Comparison of ENCODE assay signal across 23 cellular contexts in genomic region chr11:65214212-65214845, GRCh38. TPM values are rescaled to one million over a fixed set of nuclear protein-coding genes. Genes with fewer than 3 reads are reported as not detected.
DNase-seq lines count a peak whose midpoint lies in the region; ATAC-seq, FAIRE-seq and TF ChIP-seq lines count a peak whose summit lies in the region.
"Had no signal": no experiment of that assay in that cellular context is flagged by ENCODE, and none has a peak within 500 bp of the region (broad histone marks: within the 10 kb centered on the region; RNA-seq: fewer than 3 reads in every experiment).

No MANE protein-coding gene starts in this region.

- no peaks in the 10 kb centered on the region for H3K27me3 Mint-ChIP-seq in activated naive CD8-positive, alpha-beta T cell treated with anti-CD3 and anti-CD28 coated beads, Interleukin-2, amount 10 ng/mL, durations not matched to agents 7 days and 5 days
- peaks cover 4% of the 10 kb centered on the region for H3K27me3 Mint-ChIP-seq in activated naive CD8-positive, alpha-beta T cell treated with anti-CD3 and anti-CD28 coated beads for 36 hours
- H3K27me3 Mint-ChIP-seq in activated T-helper 17 cell treated with anti-CD3 and anti-CD28 coated beads, Interleukin-2, amount 50 U/mL, for 72 hours: no peaks in the 10 kb centered on the region
- no peaks in the 10 kb centered on the region for H3K27me3 Mint-ChIP-seq in naive B cell
- H3K27me3 Mint-ChIP-seq: IgD-negative memory B cell had no signal

- DNase-seq in activated naive CD8-positive, alpha-beta T cell treated with anti-CD3 and anti-CD28 coated beads, Interleukin-2, amount 10 ng/mL, durations not matched to agents 7 days and 5 days: no peak
- no peak for DNase-seq in activated naive CD8-positive, alpha-beta T cell treated with anti-CD3 and anti-CD28 coated beads for 36 hours
- no peak for DNase-seq in naive B cell
- peak; percentile 1 for DNase-seq in urothelium cell line (ENCODE audit: low spot score)
- DNase-seq: activated effector memory CD4-positive, alpha-beta T cell treated with Interleukin-2 at 50 U/mL for 16 hours; foreskin melanocyte; left ventricle myocardium superior; NCI-H1092; NCI-H69; SK-N-SH; stimulated activated CD4-positive, alpha-beta T cell treated with anti-CD3 and anti-CD28 coated beads, Interleukin-15, amount 100 ng/mL, for 24 hours had no signal

- peaks cover 8% of the 10 kb centered on the region for H3K36me3 Mint-ChIP-seq in activated naive CD8-positive, alpha-beta T cell treated with anti-CD3 and anti-CD28 coated beads, Interleukin-2, amount 10 ng/mL, durations not matched to agents 7 days and 5 days
- peaks cover 2% of the 10 kb centered on the region for H3K36me3 Mint-ChIP-seq in activated naive CD8-positive, alpha-beta T cell treated with anti-CD3 and anti-CD28 coated beads for 36 hours
- peaks cover 37% of the 10 kb centered on the region for H3K36me3 Mint-ChIP-seq in activated T-helper 17 cell treated with anti-CD3 and anti-CD28 coated beads, Interleukin-2, amount 50 U/mL, for 72 hours (ENCODE audit: low read depth)
- H3K36me3 Mint-ChIP-seq in naive B cell: peaks cover 5 to 6% of the 10 kb centered on the region in 2 donors
- H3K36me3 Mint-ChIP-seq: IgD-negative memory B cell had no signal

- POLR2A ChIA-PET in activated naive CD8-positive, alpha-beta T cell treated with anti-CD3 and anti-CD28 coated beads, Interleukin-2, amount 10 ng/mL, durations not matched to agents 7 days and 5 days (lab: Charles Lee): no interaction called here

- no peaks in the 10 kb centered on the region for H3K9me3 Mint-ChIP-seq in activated naive CD8-positive, alpha-beta T cell treated with anti-CD3 and anti-CD28 coated beads, Interleukin-2, amount 10 ng/mL, durations not matched to agents 7 days and 5 days
- H3K9me3 Mint-ChIP-seq in activated naive CD8-positive, alpha-beta T cell treated with anti-CD3 and anti-CD28 coated beads for 36 hours: peaks cover 3% of the 10 kb centered on the region
- peaks cover 5% of the 10 kb centered on the region for H3K9me3 Mint-ChIP-seq in activated T-helper 17 cell treated with anti-CD3 and anti-CD28 coated beads, Interleukin-2, amount 50 U/mL, for 72 hours
- H3K9me3 Mint-ChIP-seq in naive B cell: peaks cover 0 to 5% (median 0%) of the 10 kb centered on the region in 7 donors
- H3K9me3 Mint-ChIP-seq: IgD-negative memory B cell had no signal

- no peak overlapping the region for H3K4me3 Mint-ChIP-seq in activated naive CD8-positive, alpha-beta T cell treated with anti-CD3 and anti-CD28 coated beads, Interleukin-2, amount 10 ng/mL, durations not matched to agents 7 days and 5 days
- H3K4me3 Mint-ChIP-seq in activated naive CD8-positive, alpha-beta T cell treated with anti-CD3 and anti-CD28 coated beads for 36 hours: no peak overlapping the region
- no peak overlapping the region for H3K4me3 Mint-ChIP-seq in activated T-helper 17 cell treated with anti-CD3 and anti-CD28 coated beads, Interleukin-2, amount 50 U/mL, for 72 hours
- H3K4me3 Mint-ChIP-seq in naive B cell: peak overlapping the region in 5 of 8 donors; percentile 3 to 68 (median 41)
- H3K4me3 Mint-ChIP-seq: activated CD4-positive, alpha-beta memory T cell treated with anti-CD3 and anti-CD28 coated beads for 36 hours had no signal

- ATAC-seq in activated naive CD8-positive, alpha-beta T cell treated with anti-CD3 and anti-CD28 coated beads, Interleukin-2, amount 10 ng/mL, durations not matched to agents 7 days and 5 days (ENCODE audit: low read depth): no peak
- ATAC-seq in activated T-helper 17 cell treated with anti-CD3 and anti-CD28 coated beads, Interleukin-2, amount 50 U/mL, for 72 hours (replicated peaks): no peak
- no peak for ATAC-seq in naive B cell (ENCODE audit: low read depth in 2 of 2)
- no peak for ATAC-seq in HG02798 (IDR thresholded peaks at IDR 0.05; ENCODE audit: poor library complexity, unreplicated experiment)
- ATAC-seq in GM21381 (IDR thresholded peaks at IDR 0.05; ENCODE audit: unreplicated experiment): no peak
- no peak; the same call in 2 of the 3 replicates for ATAC-seq in SK-N-SH treated with all-trans-retinoic acid at 6 μM for 48 hours
- ATAC-seq: left ventricle myocardium superior had no signal

- peaks cover 18% of the 10 kb centered on the region for H3K4me1 Mint-ChIP-seq in activated naive CD8-positive, alpha-beta T cell treated with anti-CD3 and anti-CD28 coated beads, Interleukin-2, amount 10 ng/mL, durations not matched to agents 7 days and 5 days
- peaks cover 10% of the 10 kb centered on the region for H3K4me1 Mint-ChIP-seq in activated naive CD8-positive, alpha-beta T cell treated with anti-CD3 and anti-CD28 coated beads for 36 hours
- peaks cover 15% of the 10 kb centered on the region for H3K4me1 Mint-ChIP-seq in activated T-helper 17 cell treated with anti-CD3 and anti-CD28 coated beads, Interleukin-2, amount 50 U/mL, for 72 hours
- peaks cover 19 to 23% (median 22%) of the 10 kb centered on the region in 3 donors for H3K4me1 Mint-ChIP-seq in naive B cell

- peak overlapping the region; percentile 70 for H3K27ac Mint-ChIP-seq in activated naive CD8-positive, alpha-beta T cell treated with anti-CD3 and anti-CD28 coated beads, Interleukin-2, amount 10 ng/mL, durations not matched to agents 7 days and 5 days
- no peak overlapping the region for H3K27ac Mint-ChIP-seq in activated naive CD8-positive, alpha-beta T cell treated with anti-CD3 and anti-CD28 coated beads for 36 hours
- peak overlapping the region; percentile 46 for H3K27ac Mint-ChIP-seq in activated T-helper 17 cell treated with anti-CD3 and anti-CD28 coated beads, Interleukin-2, amount 50 U/mL, for 72 hours
- H3K27ac Mint-ChIP-seq in naive B cell: peak overlapping the region in 4 of 6 donors; percentile 4 to 52 (median 32)
- H3K27ac Mint-ChIP-seq: activated CD4-positive, alpha-beta memory T cell treated with anti-CD3 and anti-CD28 coated beads for 36 hours had no signal

- no peak for FAIRE-seq in urothelium cell line (lab: Jason Lieb, UNC)
- FAIRE-seq: colon, TTC549 had no signal

TF ChIP-seq in SK-N-SH treated with all-trans-retinoic acid at 6 μM for 48 hours, 23 proteins besides CTCF, POLR2A, EP300 and RAD21:
- TF ChIP-seq ZFP3 (CRISPR knock-in tag; IDR thresholded peaks at IDR 0.05) (no peak), CSDC2 (CRISPR knock-in tag; IDR thresholded peaks at IDR 0.05) (no peak), ZNF565 (CRISPR knock-in tag; conservative IDR thresholded peaks at IDR 0.05; ENCODE audit: low read depth) (no peak), ISL1 (CRISPR knock-in tag; IDR thresholded peaks at IDR 0.05) (no peak), PPARA (CRISPR knock-in tag; IDR thresholded peaks at IDR 0.05; ENCODE audit: borderline replicate concordance) (no peak)
- TF ChIP-seq, protein P1, sequence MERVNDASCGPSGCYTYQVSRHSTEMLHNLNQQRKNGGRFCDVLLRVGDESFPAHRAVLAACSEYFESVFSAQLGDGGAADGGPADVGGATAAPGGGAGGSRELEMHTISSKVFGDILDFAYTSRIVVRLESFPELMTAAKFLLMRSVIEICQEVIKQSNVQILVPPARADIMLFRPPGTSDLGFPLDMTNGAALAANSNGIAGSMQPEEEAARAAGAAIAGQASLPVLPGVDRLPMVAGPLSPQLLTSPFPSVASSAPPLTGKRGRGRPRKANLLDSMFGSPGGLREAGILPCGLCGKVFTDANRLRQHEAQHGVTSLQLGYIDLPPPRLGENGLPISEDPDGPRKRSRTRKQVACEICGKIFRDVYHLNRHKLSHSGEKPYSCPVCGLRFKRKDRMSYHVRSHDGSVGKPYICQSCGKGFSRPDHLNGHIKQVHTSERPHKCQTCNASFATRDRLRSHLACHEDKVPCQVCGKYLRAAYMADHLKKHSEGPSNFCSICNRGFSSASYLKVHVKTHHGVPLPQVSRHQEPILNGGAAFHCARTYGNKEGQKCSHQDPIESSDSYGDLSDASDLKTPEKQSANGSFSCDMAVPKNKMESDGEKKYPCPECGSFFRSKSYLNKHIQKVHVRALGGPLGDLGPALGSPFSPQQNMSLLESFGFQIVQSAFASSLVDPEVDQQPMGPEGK (CRISPR knock-in tag; IDR thresholded peaks at IDR 0.05; ENCODE audit: borderline replicate concordance): no peak

RNA-seq across cellular contexts. Expression of gene CAPN1, which starts 32.6 kb away (rescaled TPM):
- 100 to 1,000 TPM; 164 to 174 TPM for total RNA-seq in activated naive CD8-positive, alpha-beta T cell treated with anti-CD3 and anti-CD28 coated beads, Interleukin-2, amount 10 ng/mL, durations not matched to agents 7 days and 5 days
- 10 to 100 TPM; 57.9 to 66.7 TPM for total RNA-seq in activated naive CD8-positive, alpha-beta T cell treated with anti-CD3 and anti-CD28 coated beads for 36 hours
- 100 to 1,000 TPM; 143 to 150 TPM for total RNA-seq in activated T-helper 17 cell treated with anti-CD3 and anti-CD28 coated beads, Interleukin-2, amount 50 U/mL, for 72 hours
- 100 to 1,000 TPM in 5 of 6 donors, 10 to 100 TPM in 1; 93.8 to 132 (median 124) TPM for polyA plus RNA-seq in naive B cell (ENCODE audit: low read depth in 6 of 6)

RNA-seq across cellular contexts. Expression of gene SPDYC, which starts 44.3 kb away (rescaled TPM):
- total RNA-seq in activated naive CD8-positive, alpha-beta T cell treated with anti-CD3 and anti-CD28 coated beads, Interleukin-2, amount 10 ng/mL, durations not matched to agents 7 days and 5 days: not detected
- not detected for total RNA-seq in activated naive CD8-positive, alpha-beta T cell treated with anti-CD3 and anti-CD28 coated beads for 36 hours
- total RNA-seq in activated T-helper 17 cell treated with anti-CD3 and anti-CD28 coated beads, Interleukin-2, amount 50 U/mL, for 72 hours: not detected
- under 1 TPM in 1 of 6 donors, not detected in 5; 0.48 TPM for polyA plus RNA-seq in naive B cell (ENCODE audit: low read depth in 6 of 6)
- total RNA-seq: activated CD4-positive, alpha-beta memory T cell treated with anti-CD3 and anti-CD28 coated beads for 36 hours; ascending aorta; left ventricle myocardium superior; myocyte; renal cortical epithelial cell had no signal
- polyA plus RNA-seq: AG04450, IgD-negative memory B cell, SK-N-SH had no signal

RNA-seq across cellular contexts. Expression of gene POLA2, which starts 47.4 kb away (rescaled TPM):
- total RNA-seq in activated naive CD8-positive, alpha-beta T cell treated with anti-CD3 and anti-CD28 coated beads, Interleukin-2, amount 10 ng/mL, durations not matched to agents 7 days and 5 days: 10 to 100 TPM; 57.3 to 62.2 TPM
- 10 to 100 TPM; 73.8 to 74.5 TPM for total RNA-seq in activated naive CD8-positive, alpha-beta T cell treated with anti-CD3 and anti-CD28 coated beads for 36 hours
- 10 to 100 TPM; 54.6 to 64.1 TPM for total RNA-seq in activated T-helper 17 cell treated with anti-CD3 and anti-CD28 coated beads, Interleukin-2, amount 50 U/mL, for 72 hours
- 10 to 100 TPM; 11.9 to 20.4 (median 16.2) TPM for polyA plus RNA-seq in naive B cell (ENCODE audit: low read depth in 6 of 6)

Comparison
In these comparisons a context has a peak if more than half of its experiments do, and no peak if none do; other contexts are left out.
1. H3K4me3 Mint-ChIP-seq: peak in naive B cell (5 of 8); none in activated naive CD8-positive, alpha-beta T cell treated with anti-CD3 and anti-CD28 coated beads, Interleukin-2, amount 10 ng/mL, durations not matched to agents 7 days and 5 days (single experiment), activated naive CD8-positive, alpha-beta T cell treated with anti-CD3 and anti-CD28 coated beads for 36 hours (single experiment) and activated T-helper 17 cell treated with anti-CD3 and anti-CD28 coated beads, Interleukin-2, amount 50 U/mL, for 72 hours (single experiment).